Comparison of ENCODE assay signal across 11 cellular contexts in genomic region chr15:94387854-94388441, GRCh38.
DNase-seq lines count a peak whose midpoint lies in the region; ATAC-seq and TF ChIP-seq lines count a peak whose summit lies in the region.
"Had no signal": no experiment of that assay in that cellular context is flagged by ENCODE, and none has a peak within 500 bp of the region (broad histone marks: within the 10 kb centered on the region; RNA-seq: fewer than 3 reads in every experiment).

No MANE protein-coding gene starts in this region.

- H3K4me3 Mint-ChIP-seq in endothelial cell (ENCODE audit: unreplicated experiment) (no peak overlapping the region), T-helper 17 cell (no peak overlapping the region)

- H3K27ac Mint-ChIP-seq in endothelial cell (ENCODE audit: unreplicated experiment) (peak overlapping the region; percentile 70), T-helper 17 cell (no peak overlapping the region)

- no peaks in the 10 kb centered on the region for H3K36me3 ChIP-seq in tibial artery
- H3K36me3 ChIP-seq: uterus had no signal

- H3K27me3 Mint-ChIP-seq in endothelial cell (ENCODE audit: unreplicated experiment): peaks cover 1% of the 10 kb centered on the region
- no peaks in the 10 kb centered on the region for H3K27me3 Mint-ChIP-seq in T-helper 17 cell

- TF ChIP-seq CTCF in endothelial cell (IDR thresholded peaks at IDR 0.05; ENCODE audit: unreplicated experiment) (no peak), tibial artery (IDR thresholded peaks at IDR 0.05) (no peak)

- H3K4me1 Mint-ChIP-seq in endothelial cell (ENCODE audit: unreplicated experiment) (peaks cover 20% of the 10 kb centered on the region), T-helper 17 cell (peaks cover 15% of the 10 kb centered on the region)

- no peaks in the 10 kb centered on the region for H3K4me1 ChIP-seq in tibial artery
- H3K4me1 ChIP-seq: uterus had no signal

- peak; percentile 80 for ATAC-seq in GM21423 (IDR thresholded peaks at IDR 0.05; ENCODE audit: unreplicated experiment)
- no peak for ATAC-seq in GM19035 (IDR thresholded peaks at IDR 0.05; ENCODE audit: unreplicated experiment)
- no peak for ATAC-seq in T-helper 17 cell

- H3K4me3 ChIP-seq in tibial artery: no peak overlapping the region
- H3K4me3 ChIP-seq: uterus had no signal

- no peak overlapping the region for H3K27ac ChIP-seq in tibial artery
- H3K27ac ChIP-seq: uterus had no signal

- H3K9me3 ChIP-seq in tibial artery (no peaks in the 10 kb centered on the region), T-helper 17 cell (ENCODE audit: control insufficient read depth, low read length, poor library complexity, severe bottlenecking) (no peaks in the 10 kb centered on the region)
- H3K9me3 ChIP-seq: uterus had no signal

- DNase-seq in EH (ENCODE audit: low read depth): peak; percentile 0
- DNase-seq in MV-4-11 (lab: John Stamatoyannopoulos, UW): peak; percentile 63
- no peak for DNase-seq in endothelial cell (ENCODE audit: low spot score)
- DNase-seq in tibial artery: no peak
- no peak for DNase-seq in HPDE6-E6E7 (ENCODE audit: extremely low spot score)
- no peak for DNase-seq in T-helper 17 cell
- DNase-seq: activated effector memory CD4-positive, alpha-beta T cell treated with anti-CD3 and anti-CD28 coated beads, Interleukin-2, amount 50 U/mL, for 16 hours; NCI-H2227 treated with DMSO at 0.1 percent for 48 hours; uterus had no signal

- H3K27me3 ChIP-seq in tibial artery: no peaks in the 10 kb centered on the region
- H3K27me3 ChIP-seq: uterus had no signal

- intact Hi-C loops in tibial artery (cut with DNase I; ENCODE audit: low total_unique reads): no loop called here

- H3K9me3 Mint-ChIP-seq in endothelial cell (ENCODE audit: unreplicated experiment): no peaks in the 10 kb centered on the region

- H3K36me3 Mint-ChIP-seq in endothelial cell (ENCODE audit: low read depth, unreplicated experiment) (no peaks in the 10 kb centered on the region), T-helper 17 cell (ENCODE audit: low read depth) (peaks cover 4% of the 10 kb centered on the region)

Comparison
In these comparisons a context has a peak if more than half of its experiments do, and no peak if none do; other contexts are left out.
1. DNase-seq: peak in EH (single experiment) and MV-4-11 (single experiment); none in endothelial cell (single experiment), tibial artery (0 of 2), HPDE6-E6E7 (single experiment) and T-helper 17 cell (0 of 3).